20 cellular contexts compared by ENCODE assay signal in genomic region chr18:76569644-76570415, GRCh38.
DNase-seq lines count a peak whose midpoint lies in the region; ATAC-seq, FAIRE-seq and TF ChIP-seq lines count a peak whose summit lies in the region.
"Had no signal": no experiment of that assay in that cellular context is flagged by ENCODE, and none has a peak within 500 bp of the region (broad histone marks: within the 10 kb centered on the region; RNA-seq: fewer than 3 reads in every experiment).

No MANE protein-coding gene starts in this region.

- peaks cover 2 to 4% of the 10 kb centered on the region in 2 donors for H3K4me1 ChIP-seq in neuronal stem cell (ENCODE audit: control insufficient read depth in 2 of 2, insufficient read depth in 1 of 2, low read depth in 1 of 2, low read length in 2 of 2)

- H3K14ac ChIP-seq in neuronal stem cell (ENCODE audit: low read length): peak overlapping the region; percentile 57

- FAIRE-seq in D721Med (lab: Jason Lieb, UNC): peak; percentile 86
- FAIRE-seq: G401.6, GM19239 had no signal

- no peak overlapping the region for H2BK120ac ChIP-seq in neuronal stem cell (ENCODE audit: low read depth, low read length)

- no peaks in the 10 kb centered on the region for H3K79me1 ChIP-seq in neuronal stem cell (ENCODE audit: low read depth, low read length)

- H3K4me2 ChIP-seq in neuronal stem cell (ENCODE audit: insufficient read depth, low read length, poor library complexity, severe bottlenecking): no peak overlapping the region
- H3K4me2 ChIP-seq: KMS-11 had no signal

- no peak overlapping the region for H3K18ac ChIP-seq in neuronal stem cell (ENCODE audit: low read length)

- H2BK5ac ChIP-seq in neuronal stem cell (ENCODE audit: low read length): no peak overlapping the region

- CTCF ChIA-PET in RWPE1 (lab: Yijun Ruan, JAX): no interaction called here

- no peak overlapping the region for H3K23ac ChIP-seq in neuronal stem cell (ENCODE audit: low read depth, low read length, poor library complexity)

- no peak overlapping the region for H3K9ac ChIP-seq in neuronal stem cell (ENCODE audit: low read depth, low read length, poor library complexity)
- H3K9ac ChIP-seq: KMS-11 had no signal

- H3K4me3 ChIP-seq in neuronal stem cell (ENCODE audit: low read length in 2 of 2): no peak overlapping the region

- H3K36me3 ChIP-seq in neuronal stem cell (replicated peaks in 1 of 2; ENCODE audit: control insufficient read depth in 2 of 2, insufficient read depth in 2 of 2, low read length in 2 of 2): no peaks in the 10 kb centered on the region

- TF ChIP-seq CTCF in D721Med (IDR thresholded peaks at IDR 0.05; ENCODE audit: insufficient read depth, missing control alignments): no peak
- TF ChIP-seq CTCF in RWPE1 (conservative IDR thresholded peaks at IDR 0.05; ENCODE audit: low read depth): no peak

- H2BK12ac ChIP-seq in neuronal stem cell (ENCODE audit: low read length): peak overlapping the region; percentile 35

- peak overlapping the region; percentile 79 for H2AFZ ChIP-seq in neuronal stem cell (ENCODE audit: low read length)

- no CpG with 5 or more reads among the region's 15 CpGs for WGBS in neuronal stem cell (ENCODE audit: extremely low coverage in 2 of 2, insufficient read length in 2 of 2, insufficient replicate concordance in 1 of 2), 2 donors

- H2BK15ac ChIP-seq in neuronal stem cell (ENCODE audit: low read length): no peak overlapping the region

- H3K27ac ChIP-seq in RWPE1 (peak overlapping the region; percentile 99; the same call in 1 of the 2 replicates), neuronal stem cell (replicated peaks; ENCODE audit: low read length) (no peak overlapping the region)
- H3K27ac ChIP-seq: KMS-11 had no signal

- ATAC-seq in GM18868 (IDR thresholded peaks at IDR 0.05; ENCODE audit: unreplicated experiment): no peak
- ATAC-seq in GM18873 (IDR thresholded peaks at IDR 0.05; ENCODE audit: low FRiP score, unreplicated experiment): no peak
- no peak for ATAC-seq in HG02973 (IDR thresholded peaks at IDR 0.05; ENCODE audit: unreplicated experiment)

- no peak overlapping the region for H4K91ac ChIP-seq in neuronal stem cell (ENCODE audit: low read depth, low read length, poor library complexity)

- H3K9me3 ChIP-seq in neuronal stem cell (replicated peaks in 1 of 2; ENCODE audit: control insufficient read depth in 2 of 2, insufficient read depth in 1 of 2, low read depth in 1 of 2, low read length in 2 of 2): no peaks in the 10 kb centered on the region

- no peak for DNase-seq in D721Med (ENCODE audit: insufficient read length, low spot score)
- no peak for DNase-seq in RWPE1 (ENCODE audit: low spot score)
- peak; percentile 45 for DNase-seq in islet precursor cell
- no peak for DNase-seq in neuronal stem cell (ENCODE audit: low spot score)
- DNase-seq: CD4-positive, CD25-positive, alpha-beta regulatory T cell; H7; MM.1S; NCI-H1694; NCI-H2081; NCI-H226; NCI-H510A; NCI-H69; RPMI8226; SHP77 treated with DMSO at 0.1 percent for 48 hours had no signal

- POLR2A ChIA-PET in RWPE1 (lab: Yijun Ruan, JAX; ENCODE audit: low non-redundant PET): no interaction called here

- H4K8ac ChIP-seq in neuronal stem cell (ENCODE audit: low read depth, low read length): no peak overlapping the region

- no peaks in the 10 kb centered on the region for H3K27me3 ChIP-seq in neuronal stem cell (ENCODE audit: control insufficient read depth in 3 of 3, insufficient read depth in 3 of 3, low read depth in 1 of 3, low read length in 3 of 3)

- H2AK5ac ChIP-seq in neuronal stem cell (ENCODE audit: low read depth, low read length): no peak overlapping the region

- H3K4ac ChIP-seq in neuronal stem cell (ENCODE audit: low read length): no peak overlapping the region
